ENCODE assay signal across 1 cellular context in genomic region chr17:41516828-41517283, GRCh38.
A peak's percentile ranks its signal among the peaks of the same experiment; 100 is the strongest.
TF ChIP-seq lines count a peak whose summit lies in the region.

No MANE protein-coding gene starts in this region.

TF ChIP-seq in K562, 482 proteins besides CTCF, POLR2A, EP300 and RAD21:
- no peak for TF ChIP-seq POLR2AphosphoS5 (IDR thresholded peaks at IDR 0.05; ENCODE audit: control insufficient read depth, insufficient read depth, low read depth, low read length)
- 0 out of 2 replicates have a peak, but pooled peaks have one; percentile 3 for TF ChIP-seq NFIX (CRISPR knock-in tag; IDR thresholded peaks at IDR 0.05; ENCODE audit: low read depth)
- TF ChIP-seq SPI1 (IDR thresholded peaks at IDR 0.05; ENCODE audit: borderline replicate concordance, low read depth, low read length): peak; percentile 33; the same call in 1 of the 2 replicates
- no peak for TF ChIP-seq TRIM25 (IDR thresholded peaks at IDR 0.05; ENCODE audit: borderline replicate concordance)
- no peak for TF ChIP-seq MTA1 (IDR thresholded peaks at IDR 0.05; ENCODE audit: borderline replicate concordance)
- TF ChIP-seq NFIC (IDR thresholded peaks at IDR 0.05): peak; percentile 95
- TF ChIP-seq THRAP3 (IDR thresholded peaks at IDR 0.05; ENCODE audit: borderline replicate concordance): peak; percentile 77; the same call in 1 of the 2 replicates
- TF ChIP-seq MLLT1 (IDR thresholded peaks at IDR 0.05): peak in 1 of 2 experiments; percentile 91; a peak in 2 of 4 replicates
- no peak for TF ChIP-seq RBM39 (optimal IDR thresholded peaks at IDR 0.05; ENCODE audit: low read depth, low read length)
- TF ChIP-seq SRSF9 (IDR thresholded peaks at IDR 0.05; ENCODE audit: borderline replicate concordance, low read depth, low read length): no peak
